Comparison of ENCODE assay signal across 19 cellular contexts in genomic region chr7:148706368-148706767, GRCh38. TPM values are rescaled to one million over a fixed set of nuclear protein-coding genes. Genes with fewer than 3 reads are reported as not detected.
A peak's percentile ranks its signal among the peaks of the same experiment; 100 is the strongest.
DNase-seq lines count a peak whose midpoint lies in the region; ATAC-seq, FAIRE-seq and TF ChIP-seq lines count a peak whose summit lies in the region.
"Had no signal": no experiment of that assay in that cellular context is flagged by ENCODE, and none has a peak within 500 bp of the region (broad histone marks: within the 10 kb centered on the region; RNA-seq: fewer than 3 reads in every experiment).

No MANE protein-coding gene starts in this region.

- H3K4me1 Mint-ChIP-seq in CD4-positive, CD25-positive, alpha-beta regulatory T cell, result peaks cover 48 to 93% (median 67%) of the 10 kb centered on the region in 4 donors

- H3F3A ChIP-seq in smooth muscle cell (ENCODE audit: low read depth), result peaks cover 5% of the 10 kb centered on the region

- H3K36me3 ChIP-seq in CD4-positive, CD25-positive, alpha-beta regulatory T cell (ENCODE audit: control insufficient read depth, insufficient read depth, low read length), result no peaks in the 10 kb centered on the region
- H3K36me3 ChIP-seq in GM12878 (ENCODE audit: control insufficient read depth in 2 of 2, insufficient read depth in 2 of 2, low read length in 1 of 2) (0 out of 4 replicates have a peak, but pooled peaks cover 0 to 3% of the 10 kb centered on the region in 2 experiments), mucosa of descending colon (ENCODE audit: low read depth) (no peaks in the 10 kb centered on the region), psoas muscle (ENCODE audit: insufficient read depth in 1 of 2, low read depth in 1 of 2) (no peaks in the 10 kb centered on the region), smooth muscle cell (ENCODE audit: low read depth) (no peaks in the 10 kb centered on the region)

- no TSS peak for BruUV-seq in GM12878 (replicated peaks; lab: Mats Ljungman, UMichigan)

- TF ChIP-seq POLR2A in GM12878 (IDR thresholded peaks at IDR 0.05; ENCODE audit: low read depth, low read length), result no peak

- intact Hi-C loops in GM12878 (cut with micrococcal nuclease; ENCODE audit: unreplicated experiment), result loop anchor here (10.0 kb wide), 1 partner anchor 178 kb away; the partner anchor contains the start of gene EZH2
- intact Hi-C loops in mucosa of descending colon (cut with DNase I, micrococcal nuclease), result no loop called here
- intact Hi-C loops in psoas muscle (cut with DNase I), result no loop called here

- SMC1A ChIA-PET in GM12878 (lab: Charles Lee; ENCODE audit: uncharacterized antibody, unreplicated experiment), result no interaction called here

- no peak overlapping the region for H2AFZ ChIP-seq in GM12878 (ENCODE audit: control insufficient read depth, low read depth, low read length)
- no peak overlapping the region for H2AFZ ChIP-seq in smooth muscle cell (ENCODE audit: low read depth)

- peak overlapping the region in 1 of 4 donors; percentile 0 for H3K4me3 Mint-ChIP-seq in CD4-positive, CD25-positive, alpha-beta regulatory T cell

- in situ Hi-C loops in GM12878 (cut with MboI), result no loop called here

- RAD21 ChIA-PET in GM12878 (lab: Charles Lee; ENCODE audit: unreplicated experiment), result no interaction called here

- TF ChIP-seq CTCF in GM12878 (IDR thresholded peaks at IDR 0.05 in 2 of 3, conservative IDR thresholded peaks at IDR 0.05 in 1 of 3; ENCODE audit: control insufficient read depth in 2 of 3, extremely low read depth in 1 of 3, insufficient read depth in 1 of 3, low read depth in 3 of 3, low read length in 3 of 3), result no peak
- no peak for TF ChIP-seq CTCF in mucosa of descending colon (IDR thresholded peaks at IDR 0.05)
- TF ChIP-seq CTCF in psoas muscle (IDR thresholded peaks at IDR 0.05), result no peak
- TF ChIP-seq CTCF in smooth muscle cell (IDR thresholded peaks at IDR 0.05; ENCODE audit: borderline replicate concordance, insufficient read depth, poor library complexity, severe bottlenecking), result no peak

- POLR2A ChIA-PET in GM12878 (lab: Charles Lee), result no interaction called here

- H3K27ac ChIP-seq in CD4-positive, CD25-positive, alpha-beta regulatory T cell (ENCODE audit: insufficient read depth, low read length, poor library complexity, severe bottlenecking), result no peak overlapping the region
- no peak overlapping the region for H3K27ac ChIP-seq in GM12878 (ENCODE audit: control insufficient read depth, insufficient read depth)
- no peak overlapping the region for H3K27ac ChIP-seq in psoas muscle
- H3K27ac ChIP-seq in smooth muscle cell (ENCODE audit: low read depth), result no peak overlapping the region

- H3K4me2 ChIP-seq in GM12878 (ENCODE audit: control insufficient read depth, insufficient read depth), result no peak overlapping the region; the same call in 1 of the 2 replicates
- H3K4me2 ChIP-seq in smooth muscle cell, result no peak overlapping the region
- H3K4me2 ChIP-seq: SK-N-SH had no signal

- H4K20me1 ChIP-seq in GM12878 (ENCODE audit: control insufficient read depth, insufficient read depth) (peaks cover 8% of the 10 kb centered on the region; the same call in 1 of the 2 replicates), smooth muscle cell (ENCODE audit: low read depth) (peaks cover 100% of the 10 kb centered on the region)

- H3K36me3 Mint-ChIP-seq in CD4-positive, CD25-positive, alpha-beta regulatory T cell, result no peaks in the 10 kb centered on the region

- no peaks in the 10 kb centered on the region for H3K9me3 ChIP-seq in CD4-positive, CD25-positive, alpha-beta regulatory T cell (ENCODE audit: control insufficient read depth in 2 of 2, low read length in 2 of 2)
- H3K9me3 ChIP-seq in GM12878 (replicated peaks; ENCODE audit: control insufficient read depth, insufficient read depth, low read length) (no peaks in the 10 kb centered on the region), mucosa of descending colon (no peaks in the 10 kb centered on the region), psoas muscle (no peaks in the 10 kb centered on the region), smooth muscle cell (replicated peaks; ENCODE audit: low read depth) (no peaks in the 10 kb centered on the region)
- H3K9me3 ChIP-seq: SK-N-SH had no signal

- H3K4me3 ChIP-seq in CD4-positive, CD25-positive, alpha-beta regulatory T cell (ENCODE audit: low read depth, low read length), result no peak overlapping the region
- H3K4me3 ChIP-seq in GM12878 (no peak overlapping the region), mucosa of descending colon (no peak overlapping the region), psoas muscle (no peak overlapping the region), smooth muscle cell (no peak overlapping the region)

- ATAC-seq in CD4-positive, CD25-positive, alpha-beta regulatory T cell (ENCODE audit: low read depth in 2 of 2), result no peak
- ATAC-seq in GM12878, result peak; percentile 5; the same call in 2 of the 3 replicates
- peak; percentile 29 for ATAC-seq in mucosa of descending colon
- no peak for ATAC-seq in psoas muscle
- ATAC-seq: HCT116 had no signal

- peaks cover 31% of the 10 kb centered on the region for H3K4me1 ChIP-seq in CD4-positive, CD25-positive, alpha-beta regulatory T cell (ENCODE audit: control insufficient read depth, insufficient read depth, low read length, poor library complexity, severe bottlenecking)
- H3K4me1 ChIP-seq in GM12878 (ENCODE audit: control insufficient read depth, insufficient read depth, low read length) (peaks cover 10% of the 10 kb centered on the region), mucosa of descending colon (ENCODE audit: low read depth) (peaks cover 21% of the 10 kb centered on the region), psoas muscle (peaks cover 75% of the 10 kb centered on the region), smooth muscle cell (ENCODE audit: low read depth) (peaks cover 29% of the 10 kb centered on the region)

- 96% methylated on average over 5 of the region's 5 CpGs for WGBS in GM12878 (ENCODE audit: insufficient coverage, insufficient replicate concordance, low lambda C conversion rate, missing lambda C conversion rate)
- 85 to 90% (median 87%) methylated on average over 5 of the region's 5 CpGs for WGBS in psoas muscle, 3 donors
- WGBS in smooth muscle cell (ENCODE audit: low lambda C conversion rate), result 96% methylated on average over 5 of the region's 5 CpGs

- TF ChIP-seq RAD21 in GM12878 (IDR thresholded peaks at IDR 0.05; ENCODE audit: insufficient read depth, low read depth, low read length), result no peak

- no peaks in the 10 kb centered on the region for H3K27me3 ChIP-seq in CD4-positive, CD25-positive, alpha-beta regulatory T cell (ENCODE audit: control insufficient read depth, insufficient read depth, low read length)
- H3K27me3 ChIP-seq in GM12878 (replicated peaks in 1 of 2; ENCODE audit: control insufficient read depth in 2 of 2, insufficient read depth in 2 of 2, low read length in 1 of 2) (no peaks in the 10 kb centered on the region), psoas muscle (ENCODE audit: insufficient read depth in 3 of 3, low read length in 2 of 3) (no peaks in the 10 kb centered on the region), smooth muscle cell (ENCODE audit: low read depth) (no peaks in the 10 kb centered on the region)

- CTCF ChIA-PET in GM12878 (lab: Yijun Ruan, JAX), result no interaction called here

- FAIRE-seq in GM12878 (lab: Jason Lieb, UNC), result no peak
- FAIRE-seq: RCC 7860 had no signal

- no peaks in the 10 kb centered on the region for H3K9me3 Mint-ChIP-seq in CD4-positive, CD25-positive, alpha-beta regulatory T cell
- H3K9me3 Mint-ChIP-seq: CD4-positive, alpha-beta memory T cell had no signal

- DNase-seq in CD4-positive, CD25-positive, alpha-beta regulatory T cell, result no peak
- peak; percentile 28 for DNase-seq in HT-29 (ENCODE audit: low spot score)
- no peak for DNase-seq in GM12878 (ENCODE audit: low read depth, low spot score)
- no peak for DNase-seq in mucosa of descending colon
- DNase-seq in psoas muscle, result no peak
- no peak for DNase-seq in smooth muscle cell (lab: John Stamatoyannopoulos, UW; ENCODE audit: unreplicated experiment)
- DNase-seq in globus pallidus (ENCODE audit: low spot score), result no peak
- DNase-seq in epidermal melanocyte (ENCODE audit: insufficient read length, low spot score), result no peak
- DNase-seq: CD4-positive, alpha-beta memory T cell; DMS79; KG1; MM.1S; NCI-H1092 treated with DMSO at 0.1 percent for 48 hours; NCI-H2081 treated with DMSO at 0.1 percent for 48 hours; NCI-H510A treated with DMSO at 0.1 percent for 48 hours; Right ventricle myocardium superior; SK-N-SH had no signal

- no peaks in the 10 kb centered on the region for H3K27me3 Mint-ChIP-seq in CD4-positive, CD25-positive, alpha-beta regulatory T cell
- H3K27me3 Mint-ChIP-seq: CD4-positive, alpha-beta memory T cell had no signal

- H3K79me2 ChIP-seq in GM12878 (ENCODE audit: control insufficient read depth, insufficient read depth, low read length) (peaks cover 90% of the 10 kb centered on the region), smooth muscle cell (ENCODE audit: low read depth) (peaks cover 100% of the 10 kb centered on the region)

- no peak overlapping the region for H3K9ac ChIP-seq in GM12878 (ENCODE audit: control insufficient read depth, insufficient read depth, low read length)
- H3K9ac ChIP-seq in smooth muscle cell (ENCODE audit: low read depth), result no peak overlapping the region
- H3K9ac ChIP-seq: SK-N-SH had no signal

- H3K27ac Mint-ChIP-seq in CD4-positive, CD25-positive, alpha-beta regulatory T cell, result peak overlapping the region in 2 of 3 donors; percentile 1 to 13

- TF ChIP-seq EP300 in GM12878 (IDR thresholded peaks at IDR 0.05; ENCODE audit: borderline replicate concordance in 1 of 2, control insufficient read depth in 1 of 2, low read depth in 2 of 2, low read length in 2 of 2), result no peak

RNA-seq across cellular contexts. Expression of gene CUL1, which starts 7.7 kb away (rescaled TPM):
- total RNA-seq in CD4-positive, CD25-positive, alpha-beta regulatory T cell, result 41.4 TPM
- polyA plus RNA-seq in CD4-positive, CD25-positive, alpha-beta regulatory T cell, result 10 to 100 TPM; 44.5 to 56.9 (median 48.0) TPM
- 44.2 and 46.7 TPM in 2 replicates for total RNA-seq in HT-29 (2014; rRNA removed; shearing (Covaris generic))
- 32.7 and 32.8 TPM in 2 replicates for total RNA-seq in GM12878 (2013; cell fraction: nucleolus; rRNA removed)
- 35.0 and 36.9 TPM in 2 replicates for total RNA-seq in GM12878 (2014; rRNA removed)
- total RNA-seq in GM12878 (2014; rRNA removed; fragmentation: Illumina TruSeq; extraction: Trizol), result 48.0 and 48.9 TPM in 2 replicates
- total RNA-seq in GM12878 (2021), result 39.7 and 40.7 TPM in 2 replicates
- polyA plus RNA-seq in GM12878 (2011; ENCODE audit: low read depth), result 23.8 TPM
- polyA plus RNA-seq in GM12878 (2011; rRNA removed), result 51.4 and 60.4 TPM in 2 replicates
- 32.0 and 32.6 TPM in 2 replicates for polyA plus RNA-seq in GM12878 (2011; cell fraction: cytosol; rRNA removed)
- 30.0 and 33.4 TPM in 2 replicates for polyA plus RNA-seq in GM12878 (2011; cell fraction: nucleus; rRNA removed)
- polyA plus RNA-seq in GM12878 (2012), result 27.8 and 33.5 TPM in 2 replicates
- polyA plus RNA-seq in GM12878 (2014; fragmentation: Illumina TruSeq; extraction: Trizol), result 50.2 and 55.1 TPM in 2 replicates
- 10 to 100 TPM; 13.3 to 21.4 TPM for polyA plus RNA-seq in GM12878 (2014; fragmentation: Nextera tagmentation; extraction: Ambion mirVana)
- 38.4 and 42.9 TPM in 2 replicates for polyA plus RNA-seq in GM12878 (2014; rRNA removed)
- polyA plus RNA-seq in GM12878 (2016; fragmentation: Nextera tagmentation; extraction: Ambion mirVana), result 10 to 100 TPM; 63.5 to 63.9 TPM
- 40.5 and 44.5 TPM in 2 replicates for polyA minus RNA-seq in GM12878 (2011; rRNA and poly(A)+ RNA removed)
- 16.2 and 19.1 TPM in 2 replicates for polyA minus RNA-seq in GM12878 (2011; cell fraction: cytosol; rRNA and poly(A)+ RNA removed)
- 17.0 and 27.4 TPM in 2 replicates for polyA minus RNA-seq in GM12878 (2011; cell fraction: nucleus; rRNA and poly(A)+ RNA removed)
- 10 to 100 TPM; 28.7 to 58.1 (median 33.3) TPM for total RNA-seq in mucosa of descending colon
- total RNA-seq in psoas muscle, result 10 to 100 TPM; 65.1 to 97.1 (median 88.8) TPM
- 100 to 1,000 TPM in 1 of 3 donors, 10 to 100 TPM in 2; 66.3 to 149 (median 76.8) TPM for polyA plus RNA-seq in psoas muscle
- 44.8 and 58.1 TPM in 2 replicates for total RNA-seq in smooth muscle cell
- 34.3 and 38.2 TPM in 2 replicates for polyA plus RNA-seq in smooth muscle cell

Comparison
In these comparisons a context has a peak if more than half of its experiments do, and no peak if none do; other contexts are left out.
1. ATAC-seq: peak in GM12878 (single experiment) and mucosa of descending colon (single experiment); none in CD4-positive, CD25-positive, alpha-beta regulatory T cell (0 of 2) and psoas muscle (0 of 4).